Comparison of ENCODE assay signal across 27 cellular contexts in the genomic region with DNA sequence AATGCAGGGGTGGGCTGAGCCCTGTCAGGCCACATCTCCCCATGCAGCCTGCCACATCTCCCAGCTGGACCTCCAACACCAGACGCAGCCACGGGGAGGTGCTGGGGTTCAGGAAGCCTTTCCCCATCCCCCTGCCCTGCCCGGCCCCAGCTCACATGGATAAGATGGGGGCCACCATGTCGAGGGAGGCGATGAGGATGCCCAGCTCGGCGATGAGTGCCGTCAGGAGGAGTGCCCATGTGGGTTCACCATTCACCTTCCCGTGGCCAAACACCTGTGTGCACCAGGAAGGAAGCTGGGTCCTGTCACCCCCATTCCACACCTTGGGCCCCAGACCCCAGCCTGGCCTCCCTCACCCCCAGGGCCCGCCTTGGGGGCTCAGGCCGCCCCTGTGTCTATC. TPM values are rescaled to one million over a fixed set of nuclear protein-coding genes. Genes with fewer than 3 reads are reported as not detected.
"Had no signal": no experiment of that assay in that cellular context is flagged by ENCODE, and none has a peak within 500 bp of the region (broad histone marks: within the 10 kb centered on the region; RNA-seq: fewer than 3 reads in every experiment).

No MANE protein-coding gene starts in this region.

- H3K4me1 Mint-ChIP-seq: memory B cell; stimulated activated memory B cell treated with anti-CD40 and anti-IgM and Interleukin-4, amounts not matched to agents 10 μg/mL and 1 μg/mL and 100 μg/mL, for 72 hours had no signal

- H2AFZ ChIP-seq: neural progenitor cell had no signal

- DNase-seq: effector memory CD8-positive, alpha-beta T cell; heart right ventricle; hypothalamus; left ventricle myocardium inferior; lower lobe of right lung; midbrain; occipital lobe; stimulated activated CD4-positive, alpha-beta T cell treated with anti-CD3 and anti-CD28 coated beads, Interleukin-15, amount 100 ng/mL, for 24 hours; stimulated activated CD4-positive, alpha-beta T cell treated with anti-CD3 and anti-CD28 coated beads, Interleukin-1b, Interleukin-23, amount 100 ng/mL, for 48 hours; stimulated activated CD4-positive, alpha-beta T cell treated with anti-CD3 and anti-CD28 coated beads, Interleukin-4, amount 100 ng/mL, for 24 hours; tibial artery; upper lobe of right lung had no signal

- FAIRE-seq: islet of Langerhans, pancreas had no signal

- H3K27me3 Mint-ChIP-seq: dendritic cell treated with granulocyte-macrophage colony-stimulating factor and Interleukin-4, amounts not matched to agents 40 ng/mL and 50 ng/mL, for 4 days; effector memory CD8-positive, alpha-beta T cell; memory B cell; natural killer cell treated with Interleukin-12 subunit alpha and Interleukin-12 subunit beta and Interleukin-15 and Interleukin-18, amount 100 ng/mL, for 72 hours; progenitor cell of endocrine pancreas; stimulated activated memory B cell treated with anti-CD40 and anti-IgM and Interleukin-4, amounts not matched to agents 10 μg/mL and 1 μg/mL and 100 μg/mL, for 72 hours; stimulated activated naive CD8-positive, alpha-beta T cell treated with anti-CD3 and anti-CD28 coated beads, Interleukin-15, Interleukin-2, amounts not matched to agents 100 ng/mL and 50 ng/mL, for 24 hours had no signal

- H3K4me2 ChIP-seq: neural progenitor cell had no signal

- H3K9ac ChIP-seq: neural progenitor cell had no signal

- H3K27ac ChIP-seq: epithelial cell of prostate, gastrocnemius medialis, lower lobe of right lung, neural progenitor cell, pancreas, tibial artery, upper lobe of right lung, vagina had no signal

- H3K36me3 ChIP-seq: neural progenitor cell had no signal

- H3K4me3 Mint-ChIP-seq: dendritic cell treated with granulocyte-macrophage colony-stimulating factor and Interleukin-4, amounts not matched to agents 40 ng/mL and 50 ng/mL, for 4 days; effector memory CD8-positive, alpha-beta T cell; memory B cell; natural killer cell treated with Interleukin-12 subunit alpha and Interleukin-12 subunit beta and Interleukin-15 and Interleukin-18, amount 100 ng/mL, for 72 hours; neural progenitor cell; stimulated activated memory B cell treated with anti-CD40 and anti-IgM and Interleukin-4, amounts not matched to agents 10 μg/mL and 1 μg/mL and 100 μg/mL, for 72 hours; stimulated activated naive CD8-positive, alpha-beta T cell treated with anti-CD3 and anti-CD28 coated beads, Interleukin-15, Interleukin-2, amounts not matched to agents 100 ng/mL and 50 ng/mL, for 24 hours had no signal

- H3K4me3 ChIP-seq: esophagus muscularis mucosa, gastrocnemius medialis, heart right ventricle, left ventricle myocardium inferior, lower lobe of right lung, neural progenitor cell, pancreas, tibial artery, upper lobe of right lung, vagina had no signal

- H3K9me3 ChIP-seq: esophagus muscularis mucosa, gastrocnemius medialis, heart right ventricle, left ventricle myocardium inferior, lower lobe of right lung, pancreas, tibial artery, upper lobe of right lung, vagina had no signal

- H3K36me3 Mint-ChIP-seq: natural killer cell treated with Interleukin-12 subunit alpha and Interleukin-12 subunit beta and Interleukin-15 and Interleukin-18, amount 100 ng/mL, for 72 hours; neural progenitor cell had no signal

- H3K27me3 ChIP-seq: esophagus muscularis mucosa, gastrocnemius medialis, heart right ventricle, neural progenitor cell, pancreas, tibial artery, upper lobe of right lung, vagina had no signal

- H3K9me3 Mint-ChIP-seq: dendritic cell treated with granulocyte-macrophage colony-stimulating factor and Interleukin-4, amounts not matched to agents 40 ng/mL and 50 ng/mL, for 4 days; effector memory CD8-positive, alpha-beta T cell; memory B cell; natural killer cell treated with Interleukin-12 subunit alpha and Interleukin-12 subunit beta and Interleukin-15 and Interleukin-18, amount 100 ng/mL, for 72 hours; neural progenitor cell; stimulated activated memory B cell treated with anti-CD40 and anti-IgM and Interleukin-4, amounts not matched to agents 10 μg/mL and 1 μg/mL and 100 μg/mL, for 72 hours; stimulated activated naive CD8-positive, alpha-beta T cell treated with anti-CD3 and anti-CD28 coated beads, Interleukin-15, Interleukin-2, amounts not matched to agents 100 ng/mL and 50 ng/mL, for 24 hours had no signal

- ATAC-seq: effector memory CD8-positive, alpha-beta T cell; gastrocnemius medialis; lower lobe of right lung; natural killer cell treated with Interleukin-12 subunit alpha and Interleukin-12 subunit beta and Interleukin-15 and Interleukin-18, amount 100 ng/mL, for 72 hours; pancreas; right cardiac atrium; stimulated activated memory B cell treated with anti-CD40 and anti-IgM and Interleukin-4, amounts not matched to agents 10 μg/mL and 1 μg/mL and 100 μg/mL, for 72 hours; upper lobe of right lung had no signal

- H3K4me1 ChIP-seq: pancreas had no signal

- H3K27ac Mint-ChIP-seq: dendritic cell treated with granulocyte-macrophage colony-stimulating factor and Interleukin-4, amounts not matched to agents 40 ng/mL and 50 ng/mL, for 4 days; effector memory CD8-positive, alpha-beta T cell; memory B cell; natural killer cell treated with Interleukin-12 subunit alpha and Interleukin-12 subunit beta and Interleukin-15 and Interleukin-18, amount 100 ng/mL, for 72 hours; neural progenitor cell; progenitor cell of endocrine pancreas; stimulated activated memory B cell treated with anti-CD40 and anti-IgM and Interleukin-4, amounts not matched to agents 10 μg/mL and 1 μg/mL and 100 μg/mL, for 72 hours; stimulated activated naive CD8-positive, alpha-beta T cell treated with anti-CD3 and anti-CD28 coated beads, Interleukin-15, Interleukin-2, amounts not matched to agents 100 ng/mL and 50 ng/mL, for 24 hours had no signal

RNA-seq across cellular contexts. Expression of gene DPEP3, which starts 30.7 kb away (rescaled TPM):
- total RNA-seq: fibroblast of villous mesenchyme; gastrocnemius medialis; left ventricle myocardium inferior; natural killer cell treated with Interleukin-12 subunit alpha and Interleukin-12 subunit beta and Interleukin-15 and Interleukin-18, amount 100 ng/mL, for 72 hours; occipital lobe; progenitor cell of endocrine pancreas; right cardiac atrium; upper lobe of right lung; vagina had no signal
- polyA plus RNA-seq: pancreas, right cardiac atrium had no signal
